Comparison of ENCODE assay signal across 20 cellular contexts in the genomic region with DNA sequence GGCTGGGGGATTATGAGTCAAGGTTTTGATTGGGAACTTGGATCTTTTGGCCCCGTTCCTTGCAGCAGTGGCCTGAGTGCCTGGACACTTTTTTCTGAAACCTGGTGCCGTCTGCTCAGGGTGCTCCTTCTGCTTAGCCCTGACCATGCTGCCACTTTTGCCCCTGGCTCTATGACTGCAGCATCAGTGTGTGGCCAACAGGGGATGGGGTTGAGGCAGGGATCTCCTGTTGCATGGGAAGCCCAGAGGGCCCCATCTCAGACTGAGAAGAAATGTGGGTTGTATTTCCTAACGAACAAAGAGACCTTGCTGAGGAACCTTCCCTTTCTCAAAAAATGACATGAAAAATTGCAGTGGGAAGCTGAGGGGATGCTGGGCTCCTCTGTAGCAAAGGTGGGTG. TPM values are rescaled to one million over a fixed set of nuclear protein-coding genes. Genes with fewer than 3 reads are reported as not detected.
A peak's percentile ranks its signal among the peaks of the same experiment; 100 is the strongest.
DNase-seq lines count a peak whose midpoint lies in the region; ATAC-seq, FAIRE-seq and TF ChIP-seq lines count a peak whose summit lies in the region.
"Had no signal": no experiment of that assay in that cellular context is flagged by ENCODE, and none has a peak within 500 bp of the region (broad histone marks: within the 10 kb centered on the region; RNA-seq: fewer than 3 reads in every experiment).

No MANE protein-coding gene starts in this region.

- no peaks in the 10 kb centered on the region for H3F3A ChIP-seq in Loucy (ENCODE audit: low read depth)

- WGBS in spleen, 5 donors: 66 to 75% (median 73%) methylated on average over 3 of the region's 3 CpGs

- H3K4me3 ChIP-seq in Loucy (ENCODE audit: low read length, poor library complexity, severe bottlenecking) (no peak overlapping the region), cardiac fibroblast (replicated peaks in 1 of 2; ENCODE audit: low read depth in 2 of 2, low read length in 2 of 2) (no peak overlapping the region), spleen (no peak overlapping the region)
- H3K4me3 ChIP-seq: BLaER1 had no signal

- no peaks in the 10 kb centered on the region for H3K27me3 ChIP-seq in Loucy (ENCODE audit: insufficient read depth, low read length, poor library complexity, severe bottlenecking)
- peaks cover 0 to 70% (median 27%) of the 10 kb centered on the region in 7 donors for H3K27me3 ChIP-seq in spleen (replicated peaks in 1 of 7)

- H3K36me3 ChIP-seq in Loucy (ENCODE audit: insufficient read depth, low read length): no peaks in the 10 kb centered on the region
- no peaks in the 10 kb centered on the region for H3K36me3 ChIP-seq in spleen
- H3K36me3 ChIP-seq: BLaER1 had no signal

- DNase-seq in cardiac fibroblast (ENCODE audit: low read depth in 2 of 2): no peak
- DNase-seq in spleen: peak; percentile 48
- DNase-seq in NCI-H2196 treated with DMSO at 0.1 percent for 48 hours (lab: John Stamatoyannopoulos, UW; ENCODE audit: unreplicated experiment): no peak
- DNase-seq in GM19239 (ENCODE audit: insufficient read length, low spot score): no peak
- DNase-seq: DMS 273 treated with DMSO at 0.1 percent for 48 hours, EL, NCI-H1092 treated with DMSO at 0.1 percent for 48 hours, NCI-H1694, NCI-H446, NCI-H82, SHP77 had no signal

- FAIRE-seq in GM19239 (lab: Jason Lieb, UNC): no peak
- FAIRE-seq: H54, HTR-8/SVneo, RCC 7860 had no signal

- no peak overlapping the region for H3K27ac ChIP-seq in spleen
- H3K27ac ChIP-seq: BLaER1 had no signal

- H3K9me3 ChIP-seq in Loucy (ENCODE audit: insufficient read depth, low read depth, low read length): no peaks in the 10 kb centered on the region
- no peaks in the 10 kb centered on the region for H3K9me3 ChIP-seq in spleen
- H3K9me3 ChIP-seq: BLaER1 had no signal

- H3K9ac ChIP-seq in Loucy (ENCODE audit: low read depth, low read length, poor library complexity, severe bottlenecking): no peak overlapping the region
- H3K9ac ChIP-seq: BLaER1 had no signal

- H3K79me2 ChIP-seq in Loucy (ENCODE audit: insufficient read depth, low read length): no peaks in the 10 kb centered on the region

- no peaks in the 10 kb centered on the region for H3K9me2 ChIP-seq in Loucy (replicated peaks; ENCODE audit: low read depth, low read length)

- TF ChIP-seq CTCF in GM12874 (IDR thresholded peaks at IDR 0.05; ENCODE audit: insufficient read depth, low read depth, low read length) (peak; percentile 27; the same call in 1 of the 2 replicates), Loucy (conservative IDR thresholded peaks at IDR 0.05; ENCODE audit: low read length) (peak; percentile 21; the same call in 1 of the 2 replicates), cardiac fibroblast (IDR thresholded peaks at IDR 0.05; ENCODE audit: low read depth, low read length) (peak; percentile 3), spleen (IDR thresholded peaks at IDR 0.05 in 8 of 11, conservative IDR thresholded peaks at IDR 0.05 in 3 of 11) (no peak)

- TF ChIP-seq POLR2A in spleen (IDR thresholded peaks at IDR 0.05): no peak

- no peaks in the 10 kb centered on the region for H4K20me1 ChIP-seq in Loucy (ENCODE audit: insufficient read depth, low read length, poor library complexity, severe bottlenecking)
- H4K20me1 ChIP-seq: BLaER1 had no signal

- intact Hi-C loops in spleen (cut with DNase I; ENCODE audit: low total_unique reads): no loop called here

- no peaks in the 10 kb centered on the region for H3K4me1 ChIP-seq in Loucy (ENCODE audit: insufficient read depth, low read length, poor library complexity, severe bottlenecking)
- peaks cover 0 to 8% (median 0%) of the 10 kb centered on the region in 6 donors for H3K4me1 ChIP-seq in spleen

- H3K4me2 ChIP-seq in Loucy (ENCODE audit: low read depth, low read length, poor library complexity, severe bottlenecking): no peak overlapping the region
- H3K4me2 ChIP-seq: BLaER1 had no signal

- H2AFZ ChIP-seq in Loucy (ENCODE audit: low read length): no peak overlapping the region

- ATAC-seq in GM19467 (IDR thresholded peaks at IDR 0.05; ENCODE audit: unreplicated experiment): no peak

RNA-seq across cellular contexts. Expression of gene POU2F3, which starts 18.7 kb away (rescaled TPM):
- total RNA-seq in spleen: under 1 TPM in 3 of 7 donors, not detected in 4; 0.22 to 0.27 (median 0.26) TPM
- under 1 TPM; 0.04 to 0.16 (median 0.05) TPM for polyA plus RNA-seq in spleen
- total RNA-seq: T-helper 2 cell treated with Interferon-gamma antibody and Interleukin-4, amounts not matched to agents 100 ng/mL and 5 ng/mL, for 36 hours had no signal
- polyA plus RNA-seq: AG04450 had no signal

RNA-seq across cellular contexts. Expression of gene OAF, which starts 47.8 kb away (rescaled TPM):
- total RNA-seq in spleen: 100 to 1,000 TPM in 1 of 7 donors, 10 to 100 TPM in 6; 28.3 to 148 (median 82.6) TPM
- 10 to 100 TPM; 10.6 to 44.1 (median 20.5) TPM for polyA plus RNA-seq in spleen

Comparison
In these comparisons a context has a peak if more than half of its experiments do, and no peak if none do; other contexts are left out.
1. CTCF ChIP-seq: peak in GM12874 (single experiment), Loucy (single experiment) and cardiac fibroblast (single experiment); none in spleen (0 of 11).